1 cellular context compared by ENCODE assay signal in the genomic region with DNA sequence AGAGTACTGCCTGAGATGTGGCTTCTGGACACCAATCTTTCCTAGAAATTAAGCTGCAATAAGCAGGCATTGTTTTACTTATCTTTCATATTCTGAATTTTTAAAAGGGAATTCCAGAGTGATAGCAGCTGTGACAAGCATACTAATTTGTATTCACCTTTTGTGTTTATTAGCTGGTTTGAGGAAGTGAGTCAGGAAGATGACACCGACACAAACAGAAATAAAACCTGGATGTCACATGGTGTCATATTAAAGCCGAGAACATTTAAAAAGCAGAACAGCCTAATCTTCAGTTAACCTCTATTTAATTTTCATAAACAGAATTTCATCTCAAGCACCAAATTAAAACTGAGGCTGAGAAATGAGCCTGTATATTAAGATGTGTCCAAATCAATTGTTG.
TF ChIP-seq lines count a peak whose summit lies in the region.

No MANE protein-coding gene starts in this region.

TF ChIP-seq in H1, 55 proteins besides CTCF, POLR2A, EP300 and RAD21 (continued from another document):
- TF ChIP-seq ATF2 (IDR thresholded peaks at IDR 0.05; ENCODE audit: low read length): no peak
